In the genomic region with DNA sequence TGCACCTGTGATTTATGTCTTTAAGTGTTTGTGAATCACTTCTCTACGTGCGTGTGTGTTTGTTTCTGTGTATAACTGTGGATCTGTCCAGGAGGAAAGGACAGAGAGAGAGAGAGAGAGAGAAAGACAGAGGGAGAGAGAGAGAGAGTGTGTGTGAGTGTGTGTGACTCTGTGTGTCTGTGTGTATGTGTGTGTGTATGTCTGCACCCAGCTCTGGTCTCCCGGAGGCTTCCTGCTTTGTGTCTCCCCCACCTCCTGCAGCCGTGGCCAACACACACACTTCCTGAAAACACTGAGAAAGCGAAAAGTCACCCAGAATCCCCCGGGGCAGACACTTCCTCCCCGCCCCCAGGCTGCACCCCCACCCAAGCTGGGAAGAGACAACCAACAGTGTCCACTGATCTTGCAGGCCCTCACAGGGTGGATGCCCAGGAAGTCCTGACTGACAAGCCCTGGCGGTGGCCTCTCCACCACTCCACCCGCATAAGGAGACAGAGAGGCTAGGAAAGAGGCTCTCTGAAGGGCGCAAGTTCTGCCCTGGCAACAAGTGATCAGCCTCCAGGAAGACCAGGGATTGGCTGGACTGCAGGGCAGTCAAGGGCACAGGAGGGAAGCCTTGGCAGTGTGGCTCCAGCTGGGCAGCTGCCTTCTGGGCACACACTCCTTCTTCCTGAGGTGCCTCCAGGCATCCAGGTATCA, we compare ENCODE assay signal across 8 cellular contexts. TPM values are rescaled to one million over a fixed set of nuclear protein-coding genes. Genes with fewer than 3 reads are reported as not detected.
DNase-seq lines count a peak whose midpoint lies in the region; ATAC-seq and TF ChIP-seq lines count a peak whose summit lies in the region.

No MANE protein-coding gene starts in this region.

- H4K20me1 ChIP-seq in DND-41 (ENCODE audit: insufficient read depth, low read length) (peaks cover 33% of the 10 kb centered on the region; the same call in 1 of the 2 replicates), neural progenitor cell (ENCODE audit: low read depth) (peaks cover 8% of the 10 kb centered on the region)

- H3K27ac Mint-ChIP-seq in activated T-helper 17 cell treated with anti-CD3 and anti-CD28 coated beads, Interleukin-2, amount 50 U/mL, for 72 hours = peak overlapping the region; percentile 94
- peak overlapping the region; percentile 78 for H3K27ac Mint-ChIP-seq in neural progenitor cell
- peak overlapping the region; percentile 75 to 94 for H3K27ac Mint-ChIP-seq in stimulated activated naive CD8-positive, alpha-beta T cell treated with anti-CD3 and anti-CD28 coated beads, Interleukin-15, amount 100 ng/mL, for 72 hours

- peak; percentile 90 for DNase-seq in DND-41
- DNase-seq in KG1 (lab: John Stamatoyannopoulos, UW) = peak; percentile 99
- DNase-seq in RPMI8226 = peak; percentile 85
- peak; percentile 85 for DNase-seq in fibroblast of peridontal ligament (ENCODE audit: extremely low read depth)
- DNase-seq in neural progenitor cell (ENCODE audit: low spot score) = peak; percentile 66
- peak; percentile 84 to 89 for DNase-seq in stimulated activated naive CD8-positive, alpha-beta T cell treated with anti-CD3 and anti-CD28 coated beads, Interleukin-15, amount 100 ng/mL, for 72 hours

- peaks cover 80% of the 10 kb centered on the region for H3K79me2 ChIP-seq in DND-41 (ENCODE audit: insufficient read depth, low read length)
- H3K79me2 ChIP-seq in neural progenitor cell (ENCODE audit: low read depth) = peaks cover 9% of the 10 kb centered on the region

- H3K4me1 Mint-ChIP-seq in activated T-helper 17 cell treated with anti-CD3 and anti-CD28 coated beads, Interleukin-2, amount 50 U/mL, for 72 hours = peaks cover 30% of the 10 kb centered on the region
- H3K4me1 Mint-ChIP-seq in neural progenitor cell = peaks cover 45% of the 10 kb centered on the region
- H3K4me1 Mint-ChIP-seq in stimulated activated naive CD8-positive, alpha-beta T cell treated with anti-CD3 and anti-CD28 coated beads, Interleukin-15, amount 100 ng/mL, for 72 hours = peaks cover 65% of the 10 kb centered on the region

- H3K4me1 ChIP-seq in DND-41 (ENCODE audit: insufficient read depth, low read length) (peaks cover 33% of the 10 kb centered on the region), neural progenitor cell (no peaks in the 10 kb centered on the region)

- peaks cover 46% of the 10 kb centered on the region for H3K36me3 Mint-ChIP-seq in activated T-helper 17 cell treated with anti-CD3 and anti-CD28 coated beads, Interleukin-2, amount 50 U/mL, for 72 hours (ENCODE audit: low read depth)
- H3K36me3 Mint-ChIP-seq in neural progenitor cell = no peaks in the 10 kb centered on the region

- H3K36me3 ChIP-seq in DND-41 (ENCODE audit: insufficient read depth, low read length) = peaks cover 63% of the 10 kb centered on the region
- no peaks in the 10 kb centered on the region for H3K36me3 ChIP-seq in neural progenitor cell

- H3K9me3 ChIP-seq in DND-41 (ENCODE audit: insufficient read depth, low read length, severe bottlenecking) = no peaks in the 10 kb centered on the region
- no peaks in the 10 kb centered on the region for H3K9me3 ChIP-seq in neural progenitor cell (ENCODE audit: low read depth)

- H3F3A ChIP-seq in neural progenitor cell (ENCODE audit: low read depth) = no peaks in the 10 kb centered on the region

- H3K4me3 Mint-ChIP-seq in activated T-helper 17 cell treated with anti-CD3 and anti-CD28 coated beads, Interleukin-2, amount 50 U/mL, for 72 hours = peak overlapping the region; percentile 95
- no peak overlapping the region for H3K4me3 Mint-ChIP-seq in neural progenitor cell
- H3K4me3 Mint-ChIP-seq in stimulated activated naive CD8-positive, alpha-beta T cell treated with anti-CD3 and anti-CD28 coated beads, Interleukin-15, amount 100 ng/mL, for 72 hours = peak overlapping the region; percentile 90 to 100

- H3K27me3 ChIP-seq in DND-41 (ENCODE audit: insufficient read depth, low read length, poor library complexity) (no peaks in the 10 kb centered on the region), neural progenitor cell (no peaks in the 10 kb centered on the region)

- H2AFZ ChIP-seq in DND-41 (ENCODE audit: low read depth, low read length) (peak overlapping the region; percentile 88), neural progenitor cell (replicated peaks) (no peak overlapping the region)

- H3K4me3 ChIP-seq in DND-41 (ENCODE audit: low read depth in 1 of 2, low read length in 2 of 2) (peak overlapping the region; percentile 25 to 67; a peak in 3 of 4 replicates), neural progenitor cell (no peak overlapping the region)

- peak overlapping the region; percentile 75 for H3K9ac ChIP-seq in DND-41 (ENCODE audit: low read depth, low read length)
- no peak overlapping the region for H3K9ac ChIP-seq in neural progenitor cell

- ATAC-seq in DND-41 (ENCODE audit: insufficient read depth, low read depth) (peak; percentile 90), GM21737 (IDR thresholded peaks at IDR 0.05; ENCODE audit: unreplicated experiment) (peak; percentile 58)
- ATAC-seq in activated T-helper 17 cell treated with anti-CD3 and anti-CD28 coated beads, Interleukin-2, amount 50 U/mL, for 72 hours (replicated peaks) = peak; percentile 91
- ATAC-seq in stimulated activated naive CD8-positive, alpha-beta T cell treated with anti-CD3 and anti-CD28 coated beads, Interleukin-15, amount 100 ng/mL, for 72 hours = peak; percentile 92

- H3K4me2 ChIP-seq in DND-41 (ENCODE audit: insufficient read depth, low read length) (peak overlapping the region; percentile 94), neural progenitor cell (no peak overlapping the region)

- H3K27ac ChIP-seq in DND-41 (ENCODE audit: low read length) (peak overlapping the region; percentile 95), neural progenitor cell (no peak overlapping the region)

- H3K9me3 Mint-ChIP-seq in activated T-helper 17 cell treated with anti-CD3 and anti-CD28 coated beads, Interleukin-2, amount 50 U/mL, for 72 hours = no peaks in the 10 kb centered on the region
- H3K9me3 Mint-ChIP-seq in neural progenitor cell = no peaks in the 10 kb centered on the region
- no peaks in the 10 kb centered on the region for H3K9me3 Mint-ChIP-seq in stimulated activated naive CD8-positive, alpha-beta T cell treated with anti-CD3 and anti-CD28 coated beads, Interleukin-15, amount 100 ng/mL, for 72 hours

- TF ChIP-seq CTCF in DND-41 (IDR thresholded peaks at IDR 0.05; ENCODE audit: borderline replicate concordance, extremely low read depth, low read length, poor library complexity, severe bottlenecking) (no peak), neural progenitor cell (IDR thresholded peaks at IDR 0.05) (no peak)

- no peaks in the 10 kb centered on the region for H3K27me3 Mint-ChIP-seq in activated T-helper 17 cell treated with anti-CD3 and anti-CD28 coated beads, Interleukin-2, amount 50 U/mL, for 72 hours
- peaks cover 2% of the 10 kb centered on the region for H3K27me3 Mint-ChIP-seq in neural progenitor cell (ENCODE audit: insufficient read depth, low read depth)
- H3K27me3 Mint-ChIP-seq in stimulated activated naive CD8-positive, alpha-beta T cell treated with anti-CD3 and anti-CD28 coated beads, Interleukin-15, amount 100 ng/mL, for 72 hours = no peaks in the 10 kb centered on the region

RNA-seq across cellular contexts. Expression of gene ARAP1, which starts 30.0 kb away (rescaled TPM):
- total RNA-seq in activated T-helper 17 cell treated with anti-CD3 and anti-CD28 coated beads, Interleukin-2, amount 50 U/mL, for 72 hours = 100 to 1,000 TPM in 1 of 2 donors, 10 to 100 TPM in 1; 98.0 to 216 TPM
- 17.6 and 46.1 TPM in 2 replicates for total RNA-seq in neural progenitor cell (ENCODE audit: low replicate concordance)

RNA-seq across cellular contexts. Expression of gene PDE2A, which starts 48.0 kb away (rescaled TPM):
- 1 to 10 TPM; 1.7 to 3.6 TPM for total RNA-seq in activated T-helper 17 cell treated with anti-CD3 and anti-CD28 coated beads, Interleukin-2, amount 50 U/mL, for 72 hours
- 0.11 and 2.3 TPM in 2 replicates for total RNA-seq in neural progenitor cell (ENCODE audit: low replicate concordance)
